In the genomic region with DNA sequence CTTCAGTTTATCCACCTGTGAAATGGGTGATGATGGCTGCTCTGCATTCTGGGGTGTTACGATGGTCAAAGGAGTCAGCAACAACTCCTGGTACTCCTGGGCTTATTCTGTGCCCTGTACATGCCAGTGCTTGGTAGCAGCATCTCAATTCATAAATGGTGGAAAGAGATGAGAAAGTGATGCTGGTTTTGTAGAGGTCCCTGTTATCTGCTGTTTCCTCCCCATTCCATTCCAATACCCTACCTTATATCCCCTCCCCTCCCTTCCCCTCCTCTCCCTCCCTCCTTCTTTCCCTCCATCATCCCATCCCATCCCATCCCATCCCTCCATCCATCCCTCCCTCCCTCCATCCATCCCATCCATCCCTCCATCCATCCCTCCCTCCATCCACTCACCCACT, we compare ENCODE assay signal across 35 cellular contexts.
"Had no signal": no experiment of that assay in that cellular context is flagged by ENCODE, and none has a peak within 500 bp of the region (broad histone marks: within the 10 kb centered on the region; RNA-seq: fewer than 3 reads in every experiment).

No MANE protein-coding gene starts in this region.

- H3K27ac ChIP-seq: adrenal gland, body of pancreas, brain microvascular endothelial cell, breast epithelium, VCaP had no signal

- DNase-seq: activated B cell treated with CpG ODN at 0.5 μM for 24 hours; activated CD4-positive, alpha-beta memory T cell treated with anti-CD3 and anti-CD28 coated beads for 36 hours; activated CD4-positive, alpha-beta T cell treated with anti-CD3 and anti-CD28 coated beads for 4 hours; activated CD4-positive, alpha-beta T cell treated with anti-CD3 and anti-CD28 coated beads, Interleukin-2, amount 10 ng/mL, durations not matched to agents 24 days and 14 days; activated CD4-positive, alpha-beta T cell treated with anti-CD3 and anti-CD28 coated beads, Interleukin-2, amount 50 U/mL, for 1 hour; activated CD4-positive, alpha-beta T cell treated with anti-CD3 and anti-CD28 coated beads, Interleukin-2, amount 50 U/mL, for 4 hours; activated CD4-positive, CD25-positive, alpha-beta regulatory T cell treated with anti-CD3 and anti-CD28 coated beads, Interleukin-2, amount 50 U/mL, for 72 hours; activated CD8-positive, alpha-beta memory T cell treated with anti-CD3 and anti-CD28 coated beads, Interleukin-2, amount 50 U/mL, for 4 hours; activated CD8-positive, alpha-beta T cell treated with anti-CD3 and anti-CD28 coated beads for 36 hours; activated effector memory CD4-positive, alpha-beta T cell treated with anti-CD3 and anti-CD28 coated beads, Interleukin-2, amount 50 U/mL, for 16 hours; activated gamma-delta T cell treated with Interleukin-2 at 50 U/mL for 16 hours; activated naive CD4-positive, alpha-beta T cell; activated naive CD4-positive, alpha-beta T cell treated with anti-CD3 and anti-CD28 coated beads for 36 hours; activated naive CD4-positive, alpha-beta T cell treated with anti-CD3 and anti-CD28 coated beads, Interleukin-2, amount 50 U/mL, for 16 hours; activated naive CD8-positive, alpha-beta T cell treated with anti-CD3 and anti-CD28 coated beads for 36 hours; activated T-cell treated with anti-CD3 and anti-CD28 coated beads for 4 hours; activated T-cell treated with anti-CD3 and anti-CD28 coated beads, Interleukin-2, amount 50 U/mL, for 1 hour; activated T-cell treated with anti-CD3 and anti-CD28 coated beads, Interleukin-2, amount 50 U/mL, for 4 hours; activated T-cell treated with anti-CD3 and anti-CD28 coated beads, Interleukin-2, amount 50 U/mL, for 72 hours; adrenal gland; amniotic stem cell; aorta; body of pancreas; brain microvascular endothelial cell; central memory CD4-positive, alpha-beta T cell; T-helper 1 cell; T-helper 2 cell; T-helper 9 cell had no signal

- ATAC-seq: activated CD8-positive, alpha-beta T cell treated with anti-CD3 and anti-CD28 coated beads for 36 hours; activated naive CD4-positive, alpha-beta T cell treated with anti-CD3 and anti-CD28 coated beads, Interleukin-2, amount 50 U/mL, for 72 hours; activated T-cell treated with anti-CD3 and anti-CD28 coated beads, Interleukin-2, amount 50 U/mL, for 4 hours; activated T-cell treated with anti-CD3 and anti-CD28 coated beads, Interleukin-2, amount 50 U/mL, for 72 hours; activated T-helper 17 cell treated with anti-CD3 and anti-CD28 coated beads, Interleukin-2, amount 50 U/mL, for 72 hours; body of pancreas had no signal

- H3K4me3 ChIP-seq: adrenal gland, body of pancreas, breast epithelium had no signal

- H3K36me3 ChIP-seq: adrenal gland, breast epithelium had no signal

- H3K27me3 ChIP-seq: adrenal gland, body of pancreas, brain microvascular endothelial cell, breast epithelium had no signal

- H3K4me1 Mint-ChIP-seq: activated B cell treated with CpG ODN at 0.5 μM for 24 hours; activated CD4-positive, alpha-beta T cell treated with anti-CD3 and anti-CD28 coated beads, Interleukin-2, amount 10 ng/mL, durations not matched to agents 24 days and 14 days had no signal

- H3K27ac Mint-ChIP-seq: activated B cell treated with CpG ODN at 0.5 μM for 24 hours; activated CD4-positive, alpha-beta memory T cell treated with anti-CD3 and anti-CD28 coated beads for 36 hours; activated CD4-positive, alpha-beta T cell treated with anti-CD3 and anti-CD28 coated beads, Interleukin-2, amount 10 ng/mL, durations not matched to agents 24 days and 14 days; activated CD8-positive, alpha-beta T cell treated with anti-CD3 and anti-CD28 coated beads for 36 hours; activated naive CD4-positive, alpha-beta T cell treated with anti-CD3 and anti-CD28 coated beads for 36 hours; activated naive CD8-positive, alpha-beta T cell treated with anti-CD3 and anti-CD28 coated beads for 36 hours; activated T-cell treated with anti-CD3 and anti-CD28 coated beads, Interleukin-2, amount 50 U/mL, for 72 hours; activated T-helper 1 cell treated with anti-CD3 and anti-CD28 coated beads, Interleukin-12 subunit alpha, Interleukin-12 subunit beta, Interleukin-2, Interleukin-4 antibody, amounts not matched to agents 30 ng/mL and 10 ng/mL and 1 ng/mL, durations not matched to agents 14 hours and 24 hours and 36 hours; activated T-helper 17 cell treated with anti-CD3 and anti-CD28 coated beads, Interleukin-2, amount 50 U/mL, for 72 hours; T-helper 1 cell treated with Interleukin-12 subunit alpha and Interleukin-12 subunit beta and Interleukin-4 antibody, amounts not matched to agents 30 μg/mL and 1 μg/mL, for 36 hours; T-helper 2 cell treated with Interferon-gamma antibody and Interleukin-4, amounts not matched to agents 5 μg/mL and 100 μg/mL, for 36 hours had no signal

- H3K4me3 Mint-ChIP-seq: activated B cell treated with CpG ODN at 0.5 μM for 24 hours; activated CD4-positive, alpha-beta memory T cell treated with anti-CD3 and anti-CD28 coated beads for 36 hours; activated CD4-positive, alpha-beta T cell treated with anti-CD3 and anti-CD28 coated beads, Interleukin-2, amount 10 ng/mL, durations not matched to agents 24 days and 14 days; activated CD8-positive, alpha-beta T cell treated with anti-CD3 and anti-CD28 coated beads for 36 hours; activated naive CD4-positive, alpha-beta T cell treated with anti-CD3 and anti-CD28 coated beads for 36 hours; activated naive CD8-positive, alpha-beta T cell treated with anti-CD3 and anti-CD28 coated beads for 36 hours; activated T-cell treated with anti-CD3 and anti-CD28 coated beads, Interleukin-2, amount 50 U/mL, for 4 hours; activated T-cell treated with anti-CD3 and anti-CD28 coated beads, Interleukin-2, amount 50 U/mL, for 72 hours; activated T-helper 1 cell treated with anti-CD3 and anti-CD28 coated beads, Interleukin-12 subunit alpha, Interleukin-12 subunit beta, Interleukin-2, Interleukin-4 antibody, amounts not matched to agents 30 ng/mL and 10 ng/mL and 1 ng/mL, durations not matched to agents 14 hours and 24 hours and 36 hours; activated T-helper 17 cell treated with anti-CD3 and anti-CD28 coated beads, Interleukin-2, amount 50 U/mL, for 72 hours; T-helper 1 cell treated with Interleukin-12 subunit alpha and Interleukin-12 subunit beta and Interleukin-4 antibody, amounts not matched to agents 30 μg/mL and 1 μg/mL, for 36 hours; T-helper 2 cell treated with Interferon-gamma antibody and Interleukin-4, amounts not matched to agents 5 μg/mL and 100 μg/mL, for 36 hours had no signal

- H3K4me1 ChIP-seq: breast epithelium had no signal

- H3K27me3 Mint-ChIP-seq: activated B cell treated with CpG ODN at 0.5 μM for 24 hours; activated CD4-positive, alpha-beta memory T cell treated with anti-CD3 and anti-CD28 coated beads for 36 hours; activated CD4-positive, alpha-beta T cell treated with anti-CD3 and anti-CD28 coated beads, Interleukin-2, amount 10 ng/mL, durations not matched to agents 24 days and 14 days; activated CD8-positive, alpha-beta T cell treated with anti-CD3 and anti-CD28 coated beads for 36 hours; activated naive CD8-positive, alpha-beta T cell treated with anti-CD3 and anti-CD28 coated beads for 36 hours; activated T-helper 17 cell treated with anti-CD3 and anti-CD28 coated beads, Interleukin-2, amount 50 U/mL, for 72 hours had no signal
